In genomic region chr1:206923961-206924548, GRCh38 we compare ENCODE assay signal across 1 cellular context.
TF ChIP-seq lines count a peak whose summit lies in the region.

No MANE protein-coding gene starts in this region.

TF ChIP-seq in H1, 55 proteins besides CTCF, POLR2A, EP300 and RAD21:
- TF ChIP-seq RFX5 (IDR thresholded peaks at IDR 0.05; ENCODE audit: borderline replicate concordance, low read depth, low read length), result no peak
- TF ChIP-seq SAP30 (IDR thresholded peaks at IDR 0.05; ENCODE audit: insufficient read depth, insufficient replicate concordance, low read length), result no peak
- TF ChIP-seq SIX5 (IDR thresholded peaks at IDR 0.05; ENCODE audit: low read depth, low read length), result no peak
- TF ChIP-seq BCL11A (IDR thresholded peaks at IDR 0.05; ENCODE audit: low read depth in 2 of 2, low read length in 2 of 2), result no peak
- TF ChIP-seq KDM5A (IDR thresholded peaks at IDR 0.05; ENCODE audit: low read length), result no peak
- TF ChIP-seq POLR2AphosphoS5 (IDR thresholded peaks at IDR 0.05; ENCODE audit: low read depth, low read length), result no peak
- TF ChIP-seq SP4 (IDR thresholded peaks at IDR 0.05; ENCODE audit: low read length), result no peak
- no peak for TF ChIP-seq EGR1 (IDR thresholded peaks at IDR 0.05; ENCODE audit: borderline replicate concordance, low read depth, low read length)
- TF ChIP-seq NANOG (IDR thresholded peaks at IDR 0.05; ENCODE audit: insufficient read depth, low read depth, low read length, poor library complexity, severe bottlenecking), result no peak
- no peak for TF ChIP-seq RXRA (IDR thresholded peaks at IDR 0.05; ENCODE audit: insufficient read depth, low read depth, low read length)
- no peak for TF ChIP-seq CHD2 (IDR thresholded peaks at IDR 0.05; ENCODE audit: low read length)
- no peak for TF ChIP-seq ATF2 (IDR thresholded peaks at IDR 0.05; ENCODE audit: low read length)
- TF ChIP-seq BACH1 (IDR thresholded peaks at IDR 0.05; ENCODE audit: low read length), result no peak
- TF ChIP-seq, protein P1, sequence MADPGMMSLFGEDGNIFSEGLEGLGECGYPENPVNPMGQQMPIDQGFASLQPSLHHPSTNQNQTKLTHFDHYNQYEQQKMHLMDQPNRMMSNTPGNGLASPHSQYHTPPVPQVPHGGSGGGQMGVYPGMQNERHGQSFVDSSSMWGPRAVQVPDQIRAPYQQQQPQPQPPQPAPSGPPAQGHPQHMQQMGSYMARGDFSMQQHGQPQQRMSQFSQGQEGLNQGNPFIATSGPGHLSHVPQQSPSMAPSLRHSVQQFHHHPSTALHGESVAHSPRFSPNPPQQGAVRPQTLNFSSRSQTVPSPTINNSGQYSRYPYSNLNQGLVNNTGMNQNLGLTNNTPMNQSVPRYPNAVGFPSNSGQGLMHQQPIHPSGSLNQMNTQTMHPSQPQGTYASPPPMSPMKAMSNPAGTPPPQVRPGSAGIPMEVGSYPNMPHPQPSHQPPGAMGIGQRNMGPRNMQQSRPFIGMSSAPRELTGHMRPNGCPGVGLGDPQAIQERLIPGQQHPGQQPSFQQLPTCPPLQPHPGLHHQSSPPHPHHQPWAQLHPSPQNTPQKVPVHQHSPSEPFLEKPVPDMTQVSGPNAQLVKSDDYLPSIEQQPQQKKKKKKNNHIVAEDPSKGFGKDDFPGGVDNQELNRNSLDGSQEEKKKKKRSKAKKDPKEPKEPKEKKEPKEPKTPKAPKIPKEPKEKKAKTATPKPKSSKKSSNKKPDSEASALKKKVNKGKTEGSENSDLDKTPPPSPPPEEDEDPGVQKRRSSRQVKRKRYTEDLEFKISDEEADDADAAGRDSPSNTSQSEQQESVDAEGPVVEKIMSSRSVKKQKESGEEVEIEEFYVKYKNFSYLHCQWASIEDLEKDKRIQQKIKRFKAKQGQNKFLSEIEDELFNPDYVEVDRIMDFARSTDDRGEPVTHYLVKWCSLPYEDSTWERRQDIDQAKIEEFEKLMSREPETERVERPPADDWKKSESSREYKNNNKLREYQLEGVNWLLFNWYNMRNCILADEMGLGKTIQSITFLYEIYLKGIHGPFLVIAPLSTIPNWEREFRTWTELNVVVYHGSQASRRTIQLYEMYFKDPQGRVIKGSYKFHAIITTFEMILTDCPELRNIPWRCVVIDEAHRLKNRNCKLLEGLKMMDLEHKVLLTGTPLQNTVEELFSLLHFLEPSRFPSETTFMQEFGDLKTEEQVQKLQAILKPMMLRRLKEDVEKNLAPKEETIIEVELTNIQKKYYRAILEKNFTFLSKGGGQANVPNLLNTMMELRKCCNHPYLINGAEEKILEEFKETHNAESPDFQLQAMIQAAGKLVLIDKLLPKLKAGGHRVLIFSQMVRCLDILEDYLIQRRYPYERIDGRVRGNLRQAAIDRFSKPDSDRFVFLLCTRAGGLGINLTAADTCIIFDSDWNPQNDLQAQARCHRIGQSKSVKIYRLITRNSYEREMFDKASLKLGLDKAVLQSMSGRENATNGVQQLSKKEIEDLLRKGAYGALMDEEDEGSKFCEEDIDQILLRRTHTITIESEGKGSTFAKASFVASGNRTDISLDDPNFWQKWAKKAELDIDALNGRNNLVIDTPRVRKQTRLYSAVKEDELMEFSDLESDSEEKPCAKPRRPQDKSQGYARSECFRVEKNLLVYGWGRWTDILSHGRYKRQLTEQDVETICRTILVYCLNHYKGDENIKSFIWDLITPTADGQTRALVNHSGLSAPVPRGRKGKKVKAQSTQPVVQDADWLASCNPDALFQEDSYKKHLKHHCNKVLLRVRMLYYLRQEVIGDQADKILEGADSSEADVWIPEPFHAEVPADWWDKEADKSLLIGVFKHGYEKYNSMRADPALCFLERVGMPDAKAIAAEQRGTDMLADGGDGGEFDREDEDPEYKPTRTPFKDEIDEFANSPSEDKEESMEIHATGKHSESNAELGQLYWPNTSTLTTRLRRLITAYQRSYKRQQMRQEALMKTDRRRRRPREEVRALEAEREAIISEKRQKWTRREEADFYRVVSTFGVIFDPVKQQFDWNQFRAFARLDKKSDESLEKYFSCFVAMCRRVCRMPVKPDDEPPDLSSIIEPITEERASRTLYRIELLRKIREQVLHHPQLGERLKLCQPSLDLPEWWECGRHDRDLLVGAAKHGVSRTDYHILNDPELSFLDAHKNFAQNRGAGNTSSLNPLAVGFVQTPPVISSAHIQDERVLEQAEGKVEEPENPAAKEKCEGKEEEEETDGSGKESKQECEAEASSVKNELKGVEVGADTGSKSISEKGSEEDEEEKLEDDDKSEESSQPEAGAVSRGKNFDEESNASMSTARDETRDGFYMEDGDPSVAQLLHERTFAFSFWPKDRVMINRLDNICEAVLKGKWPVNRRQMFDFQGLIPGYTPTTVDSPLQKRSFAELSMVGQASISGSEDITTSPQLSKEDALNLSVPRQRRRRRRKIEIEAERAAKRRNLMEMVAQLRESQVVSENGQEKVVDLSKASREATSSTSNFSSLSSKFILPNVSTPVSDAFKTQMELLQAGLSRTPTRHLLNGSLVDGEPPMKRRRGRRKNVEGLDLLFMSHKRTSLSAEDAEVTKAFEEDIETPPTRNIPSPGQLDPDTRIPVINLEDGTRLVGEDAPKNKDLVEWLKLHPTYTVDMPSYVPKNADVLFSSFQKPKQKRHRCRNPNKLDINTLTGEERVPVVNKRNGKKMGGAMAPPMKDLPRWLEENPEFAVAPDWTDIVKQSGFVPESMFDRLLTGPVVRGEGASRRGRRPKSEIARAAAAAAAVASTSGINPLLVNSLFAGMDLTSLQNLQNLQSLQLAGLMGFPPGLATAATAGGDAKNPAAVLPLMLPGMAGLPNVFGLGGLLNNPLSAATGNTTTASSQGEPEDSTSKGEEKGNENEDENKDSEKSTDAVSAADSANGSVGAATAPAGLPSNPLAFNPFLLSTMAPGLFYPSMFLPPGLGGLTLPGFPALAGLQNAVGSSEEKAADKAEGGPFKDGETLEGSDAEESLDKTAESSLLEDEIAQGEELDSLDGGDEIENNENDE (IDR thresholded peaks at IDR 0.05; ENCODE audit: insufficient replicate concordance, low read length), result no peak
- no peak for TF ChIP-seq HDAC2 (IDR thresholded peaks at IDR 0.05; ENCODE audit: borderline replicate concordance in 1 of 2, low read depth in 2 of 2, low read length in 2 of 2)
- TF ChIP-seq, protein P2, sequence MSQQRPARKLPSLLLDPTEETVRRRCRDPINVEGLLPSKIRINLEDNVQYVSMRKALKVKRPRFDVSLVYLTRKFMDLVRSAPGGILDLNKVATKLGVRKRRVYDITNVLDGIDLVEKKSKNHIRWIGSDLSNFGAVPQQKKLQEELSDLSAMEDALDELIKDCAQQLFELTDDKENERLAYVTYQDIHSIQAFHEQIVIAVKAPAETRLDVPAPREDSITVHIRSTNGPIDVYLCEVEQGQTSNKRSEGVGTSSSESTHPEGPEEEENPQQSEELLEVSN (IDR thresholded peaks at IDR 0.05), result no peak
